15 cellular contexts compared by ENCODE assay signal in genomic region chr12:126404293-126404851, GRCh38.
"Had no signal": no experiment of that assay in that cellular context is flagged by ENCODE, and none has a peak within 500 bp of the region (broad histone marks: within the 10 kb centered on the region; RNA-seq: fewer than 3 reads in every experiment).

No MANE protein-coding gene starts in this region.

- H3K4me1 ChIP-seq: colonic mucosa, right atrium auricular region, tibial artery had no signal

- H3K27ac ChIP-seq: colonic mucosa, right atrium auricular region, tibial artery had no signal

- H3K4me3 ChIP-seq: colonic mucosa, right atrium auricular region, tibial artery had no signal

- H3K27me3 ChIP-seq: colonic mucosa, right atrium auricular region, tibial artery had no signal

- H3K36me3 ChIP-seq: colonic mucosa, right atrium auricular region, tibial artery had no signal

- H3K9me3 ChIP-seq: colonic mucosa, right atrium auricular region, tibial artery had no signal

- ATAC-seq: activated CD4-positive, alpha-beta T cell treated with anti-CD3 and anti-CD28 coated beads for 36 hours; activated CD8-positive, alpha-beta memory T cell treated with anti-CD3 and anti-CD28 coated beads, Interleukin-2, amount 10 ng/mL, durations not matched to agents 7 days and 5 days; activated T-helper 17 cell treated with anti-CD3 and anti-CD28 coated beads, Interleukin-2, amount 50 U/mL, for 72 hours; left ventricle myocardium superior; stimulated activated naive CD8-positive, alpha-beta T cell treated with anti-CD3 and anti-CD28 coated beads, Interleukin-15, Interleukin-2, amounts not matched to agents 100 U/mL and 50 U/mL, for 24 hours; WTC11 had no signal

- DNase-seq: activated CD4-positive, alpha-beta memory T cell treated with anti-CD3 and anti-CD28 coated beads, Interleukin-2, amount 10 ng/mL, durations not matched to agents 7 days and 5 days; activated CD4-positive, alpha-beta T cell treated with anti-CD3 and anti-CD28 coated beads for 36 hours; activated CD8-positive, alpha-beta memory T cell treated with anti-CD3 and anti-CD28 coated beads, Interleukin-2, amount 10 ng/mL, durations not matched to agents 7 days and 5 days; activated naive CD4-positive, alpha-beta T cell treated with Interleukin-2 at 50 U/mL for 16 hours; colonic mucosa; endodermal cell; head of caudate nucleus; kidney; left ventricle myocardium superior; stimulated activated naive CD8-positive, alpha-beta T cell treated with anti-CD3 and anti-CD28 coated beads, Interleukin-15, Interleukin-2, amounts not matched to agents 100 U/mL and 50 U/mL, for 24 hours; substantia nigra; tibial artery had no signal
